ENCODE assay signal across 27 cellular contexts in the genomic region with DNA sequence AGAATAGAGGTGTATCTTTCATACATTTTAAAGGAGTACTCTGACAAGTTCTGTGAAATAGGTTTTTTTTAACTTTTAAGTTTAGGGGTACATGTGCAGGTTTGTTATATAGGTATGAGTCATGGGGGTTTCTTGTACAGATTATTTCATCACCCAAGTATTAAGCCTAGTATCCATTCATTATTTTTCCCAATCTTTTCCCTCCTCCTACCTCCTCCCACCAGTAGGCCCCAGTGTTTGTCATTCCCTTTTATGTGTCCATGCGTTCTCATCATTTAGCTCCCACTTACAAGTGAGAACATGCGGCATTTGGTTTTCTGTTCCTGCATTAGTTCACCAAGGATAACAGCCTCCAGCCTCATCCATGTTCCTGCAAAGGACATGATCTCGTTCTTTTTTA.
DNase-seq lines count a peak whose midpoint lies in the region; ATAC-seq, FAIRE-seq and TF ChIP-seq lines count a peak whose summit lies in the region.
"Had no signal": no experiment of that assay in that cellular context is flagged by ENCODE, and none has a peak within 500 bp of the region (broad histone marks: within the 10 kb centered on the region; RNA-seq: fewer than 3 reads in every experiment).

No MANE protein-coding gene starts in this region.

- RAD21 ChIA-PET in HCT116 (lab: Charles Lee; ENCODE audit: low non-redundant PET in 1 of 2, low total read pairs in 2 of 2, uncharacterized antibody in 2 of 2, unreplicated experiment in 2 of 2) = no interaction called here

- H3K9me3 Mint-ChIP-seq in astrocyte (ENCODE audit: unreplicated experiment) = no peaks in the 10 kb centered on the region
- no peaks in the 10 kb centered on the region for H3K9me3 Mint-ChIP-seq in naive thymus-derived CD4-positive, alpha-beta T cell
- H3K9me3 Mint-ChIP-seq: CD4-positive, alpha-beta T cell had no signal

- H3K4me1 ChIP-seq in HCT116 (ENCODE audit: control insufficient read depth in 1 of 2, insufficient read depth in 2 of 2, low read length in 2 of 2) (peaks cover 21 to 27% of the 10 kb centered on the region in 2 experiments), astrocyte (ENCODE audit: insufficient read depth, low read length) (peaks cover 15% of the 10 kb centered on the region), foreskin keratinocyte (peaks cover 25% of the 10 kb centered on the region), thyroid gland (no peaks in the 10 kb centered on the region)
- no peaks in the 10 kb centered on the region for H3K4me1 ChIP-seq in naive thymus-derived CD4-positive, alpha-beta T cell (ENCODE audit: control insufficient read depth in 2 of 2, insufficient read depth in 2 of 2, low read length in 2 of 2)
- H3K4me1 ChIP-seq: BLaER1 had no signal

- CTCF ChIA-PET in HCT116 (lab: Charles Lee) = no interaction called here
- CTCF ChIA-PET in naive thymus-derived CD4-positive, alpha-beta T cell (lab: Charles Lee) = no interaction called here

- H3K79me2 ChIP-seq in HCT116 (ENCODE audit: insufficient read depth, low read length) (no peaks in the 10 kb centered on the region), astrocyte (ENCODE audit: insufficient read depth, low read length) (peaks cover 17% of the 10 kb centered on the region)

- H3K36me3 Mint-ChIP-seq in astrocyte (ENCODE audit: low read depth, unreplicated experiment) = peaks cover 4% of the 10 kb centered on the region
- H3K36me3 Mint-ChIP-seq in naive thymus-derived CD4-positive, alpha-beta T cell = peaks cover 0 to 33% (median 13%) of the 10 kb centered on the region in 5 donors

- no peaks in the 10 kb centered on the region for H3K9me2 ChIP-seq in HCT116 (ENCODE audit: insufficient read depth)

- H3K36me3 ChIP-seq in HCT116 (ENCODE audit: control insufficient read depth in 1 of 2, insufficient read depth in 2 of 2, low read length in 2 of 2) (no peaks in the 10 kb centered on the region), astrocyte (ENCODE audit: insufficient read depth, low read length) (peaks cover 20% of the 10 kb centered on the region), thyroid gland (no peaks in the 10 kb centered on the region)
- H3K36me3 ChIP-seq in naive thymus-derived CD4-positive, alpha-beta T cell (ENCODE audit: control insufficient read depth in 2 of 3, insufficient read depth in 3 of 3, low read length in 3 of 3) = peaks cover 0 to 4% (median 0%) of the 10 kb centered on the region in 3 experiments
- H3K36me3 ChIP-seq: BLaER1, SJSA1 had no signal

- WGBS in thyroid gland, 2 donors = 96 to 97% methylated on average over 3 of the region's 3 CpGs

- TF ChIP-seq CTCF in HCT116 (IDR thresholded peaks at IDR 0.05 in 2 of 3, conservative IDR thresholded peaks at IDR 0.05 in 1 of 3; ENCODE audit: borderline replicate concordance in 1 of 3, insufficient read depth in 1 of 3, low read depth in 2 of 3, low read length in 2 of 3) (no peak), astrocyte (IDR thresholded peaks at IDR 0.05; ENCODE audit: insufficient read depth, low read depth, low read length) (no peak), foreskin keratinocyte (conservative IDR thresholded peaks at IDR 0.05) (peak; percentile 50), thyroid gland (IDR thresholded peaks at IDR 0.05) (no peak)

- H3K27me3 Mint-ChIP-seq in astrocyte (ENCODE audit: low read depth, unreplicated experiment) = no peaks in the 10 kb centered on the region
- H3K27me3 Mint-ChIP-seq in naive thymus-derived CD4-positive, alpha-beta T cell = no peaks in the 10 kb centered on the region
- H3K27me3 Mint-ChIP-seq: CD4-positive, alpha-beta T cell had no signal

- peaks cover 26% of the 10 kb centered on the region for H3K4me1 Mint-ChIP-seq in astrocyte (ENCODE audit: low read depth, unreplicated experiment)
- peaks cover 0 to 4% (median 0%) of the 10 kb centered on the region in 7 donors for H3K4me1 Mint-ChIP-seq in naive thymus-derived CD4-positive, alpha-beta T cell

- TF ChIP-seq RAD21 in HCT116 (IDR thresholded peaks at IDR 0.05; ENCODE audit: low read depth) = no peak

- POLR2A ChIA-PET in HCT116 (lab: Charles Lee) = no interaction called here
- POLR2A ChIA-PET in naive thymus-derived CD4-positive, alpha-beta T cell (lab: Charles Lee) = no interaction called here

- H3K4me3 Mint-ChIP-seq in astrocyte (ENCODE audit: unreplicated experiment) = no peak overlapping the region
- no peak overlapping the region for H3K4me3 Mint-ChIP-seq in naive thymus-derived CD4-positive, alpha-beta T cell
- H3K4me3 Mint-ChIP-seq: CD4-positive, alpha-beta T cell had no signal

- H3K4me3 ChIP-seq in HCT116 (replicated peaks in 1 of 2; ENCODE audit: low read depth in 1 of 2, low read length in 2 of 2) (no peak overlapping the region), astrocyte (ENCODE audit: insufficient read depth, low read depth, low read length) (no peak overlapping the region), thyroid gland (replicated peaks in 1 of 3) (no peak overlapping the region)
- H3K4me3 ChIP-seq in naive thymus-derived CD4-positive, alpha-beta T cell (ENCODE audit: low read length) = no peak overlapping the region
- H3K4me3 ChIP-seq: BLaER1, SJSA1 had no signal

- no peak for ATAC-seq in HCT116
- ATAC-seq in foreskin keratinocyte = peak; percentile 72
- ATAC-seq in GM18502 (IDR thresholded peaks at IDR 0.05; ENCODE audit: poor library complexity, unreplicated experiment) = no peak
- ATAC-seq in naive thymus-derived CD4-positive, alpha-beta T cell = no peak
- ATAC-seq: HepG2, Right ventricle myocardium inferior had no signal

- no peak overlapping the region for H3K4me2 ChIP-seq in HCT116 (ENCODE audit: low read length)
- no peak overlapping the region for H3K4me2 ChIP-seq in astrocyte (ENCODE audit: low read length)
- H3K4me2 ChIP-seq: BLaER1, KMS-11 had no signal

- H3K27ac Mint-ChIP-seq in astrocyte (ENCODE audit: unreplicated experiment) = peak overlapping the region; percentile 35
- H3K27ac Mint-ChIP-seq in naive thymus-derived CD4-positive, alpha-beta T cell = no peak overlapping the region
- H3K27ac Mint-ChIP-seq: CD4-positive, alpha-beta T cell had no signal

- DNase-seq in ELR (ENCODE audit: low read depth) (peak; percentile 35), HCT116 (ENCODE audit: low read depth, low spot score) (no peak), astrocyte (ENCODE audit: low read depth) (no peak), foreskin keratinocyte (peak in 1 of 2 donors; percentile 77), thyroid gland (no peak)
- DNase-seq in naive thymus-derived CD4-positive, alpha-beta T cell = no peak
- DNase-seq: ACHN; CD4-positive, alpha-beta T cell; COR-L47; DMS 273 treated with DMSO at 0.1 percent for 48 hours; DMS79 treated with DMSO at 0.1 percent for 48 hours; GOT3; NCI-H1105; NCI-H146; NCI-H2081; NCI-H2171; NCI-H524 treated with DMSO at 0.1 percent for 48 hours had no signal

- no peak overlapping the region for H2AFZ ChIP-seq in HCT116 (ENCODE audit: low read depth, low read length, poor library complexity, severe bottlenecking)
- H2AFZ ChIP-seq in astrocyte (ENCODE audit: low read depth, low read length) = no peak overlapping the region

- H4K20me1 ChIP-seq in HCT116 (ENCODE audit: insufficient read depth) = no peaks in the 10 kb centered on the region
- H4K20me1 ChIP-seq in astrocyte (ENCODE audit: insufficient read depth, low read length) = no peaks in the 10 kb centered on the region
- H4K20me1 ChIP-seq: BLaER1 had no signal

- H3K9ac ChIP-seq in HCT116 (ENCODE audit: low read length) = no peak overlapping the region
- no peak overlapping the region for H3K9ac ChIP-seq in astrocyte (ENCODE audit: low read length)
- H3K9ac ChIP-seq: BLaER1, KMS-11 had no signal

- H3K9me3 ChIP-seq in HCT116 (ENCODE audit: control insufficient read depth in 1 of 2, insufficient read depth in 1 of 2, low read depth in 1 of 2, low read length in 2 of 2) (peaks cover 0 to 4% of the 10 kb centered on the region in 2 experiments; a peak in 1 of 4 replicates), astrocyte (ENCODE audit: insufficient read depth, low read depth, low read length) (no peaks in the 10 kb centered on the region), thyroid gland (no peaks in the 10 kb centered on the region)
- H3K9me3 ChIP-seq in naive thymus-derived CD4-positive, alpha-beta T cell (ENCODE audit: control insufficient read depth in 2 of 3, low read length in 3 of 3) = no peaks in the 10 kb centered on the region
- H3K9me3 ChIP-seq: BLaER1 had no signal

- H3K27me3 ChIP-seq in HCT116 (ENCODE audit: insufficient read depth, low read length) (no peaks in the 10 kb centered on the region), astrocyte (ENCODE audit: insufficient read depth, low read length) (no peaks in the 10 kb centered on the region), foreskin keratinocyte (no peaks in the 10 kb centered on the region), thyroid gland (no peaks in the 10 kb centered on the region)
- H3K27me3 ChIP-seq in naive thymus-derived CD4-positive, alpha-beta T cell (ENCODE audit: control insufficient read depth in 2 of 2, insufficient read depth in 2 of 2, low read length in 2 of 2) = no peaks in the 10 kb centered on the region
- H3K27me3 ChIP-seq: BLaER1, SJSA1 had no signal

- intact Hi-C loops in HCT116 (cut with micrococcal nuclease) = no loop called here
- intact Hi-C loops in thyroid gland (cut with DNase I) = no loop called here
- intact Hi-C loops in naive thymus-derived CD4-positive, alpha-beta T cell (cut with micrococcal nuclease) = no loop called here

- TSS peak; percentile 3 for BruUV-seq in HCT116 (replicated peaks; lab: Mats Ljungman, UMichigan)

- H3K27ac ChIP-seq in HCT116 (ENCODE audit: low read depth, low read length) (no peak overlapping the region), astrocyte (ENCODE audit: low read depth, low read length) (no peak overlapping the region), foreskin keratinocyte (peak overlapping the region; percentile 49), thyroid gland (no peak overlapping the region)
- no peak overlapping the region for H3K27ac ChIP-seq in naive thymus-derived CD4-positive, alpha-beta T cell (ENCODE audit: low read depth, low read length)
- H3K27ac ChIP-seq: BLaER1, HL-60, KMS-11, SJSA1 had no signal

- TF ChIP-seq POLR2A in HCT116 (IDR thresholded peaks at IDR 0.05; ENCODE audit: borderline replicate concordance, extremely low read depth, insufficient read depth, insufficient read length) (no peak), thyroid gland (IDR thresholded peaks at IDR 0.05) (no peak)

- FAIRE-seq in astrocyte (lab: Jason Lieb, UNC) = no peak
- FAIRE-seq: GM12891, GM18507, HepG2, RCC 7860 had no signal

TF ChIP-seq in HCT116, 20 proteins besides CTCF, POLR2A, EP300 and RAD21 (continues in another document):
- TF ChIP-seq FOSL1 (IDR thresholded peaks at IDR 0.05; ENCODE audit: low read depth) = no peak
- TF ChIP-seq EZH2phosphoT487 (IDR thresholded peaks at IDR 0.05; ENCODE audit: borderline replicate concordance) = no peak
- no peak for TF ChIP-seq ZFX (IDR thresholded peaks at IDR 0.05)
- TF ChIP-seq CEBPB (IDR thresholded peaks at IDR 0.05; ENCODE audit: low read depth) = no peak
- TF ChIP-seq ZNF274 (IDR thresholded peaks at IDR 0.05; ENCODE audit: low read depth, low read length) = no peak
- no peak for TF ChIP-seq EGR1 (IDR thresholded peaks at IDR 0.05; ENCODE audit: low read depth)
- TF ChIP-seq EZH2 (IDR thresholded peaks at IDR 0.05) = no peak
